ENCODE assay signal across 16 cellular contexts in genomic region chr9:95080961-95081658, GRCh38.
DNase-seq lines count a peak whose midpoint lies in the region; ATAC-seq and TF ChIP-seq lines count a peak whose summit lies in the region.
"Had no signal": no experiment of that assay in that cellular context is flagged by ENCODE, and none has a peak within 500 bp of the region (broad histone marks: within the 10 kb centered on the region; RNA-seq: fewer than 3 reads in every experiment).

No MANE protein-coding gene starts in this region.

- H3K4me1 ChIP-seq in cardiac muscle cell (ENCODE audit: low read depth) = peaks cover 32% of the 10 kb centered on the region

- peaks cover 29% of the 10 kb centered on the region for H3K36me3 ChIP-seq in cardiac muscle cell

- ATAC-seq in Right ventricle myocardium inferior (no peak), HG03159 (IDR thresholded peaks at IDR 0.05; ENCODE audit: unreplicated experiment) (no peak), HG03175 (IDR thresholded peaks at IDR 0.05; ENCODE audit: unreplicated experiment) (no peak)
- ATAC-seq in effector memory CD8-positive, alpha-beta T cell (replicated peaks) = no peak
- ATAC-seq: right cardiac atrium had no signal

- peaks cover 28% of the 10 kb centered on the region for H3K36me3 Mint-ChIP-seq in progenitor cell of endocrine pancreas (ENCODE audit: insufficient read depth)
- peaks cover 3% of the 10 kb centered on the region for H3K36me3 Mint-ChIP-seq in effector memory CD8-positive, alpha-beta T cell (ENCODE audit: insufficient read depth)

- peaks cover 30% of the 10 kb centered on the region for H3K4me1 Mint-ChIP-seq in progenitor cell of endocrine pancreas (ENCODE audit: low read depth)
- H3K4me1 Mint-ChIP-seq in effector memory CD8-positive, alpha-beta T cell (ENCODE audit: low read depth in 2 of 2) = no peaks in the 10 kb centered on the region

- no peaks in the 10 kb centered on the region for H3K27me3 ChIP-seq in cardiac muscle cell
- H3K27me3 ChIP-seq: suprapubic skin had no signal

- peak overlapping the region; percentile 74 for H3K27ac Mint-ChIP-seq in progenitor cell of endocrine pancreas
- H3K27ac Mint-ChIP-seq in effector memory CD8-positive, alpha-beta T cell = no peak overlapping the region

- TF ChIP-seq CTCF in cardiac muscle cell (IDR thresholded peaks at IDR 0.05; ENCODE audit: low read depth, low read length) (no peak), progenitor cell of endocrine pancreas (IDR thresholded peaks at IDR 0.05; ENCODE audit: unreplicated experiment) (no peak)

- H3K9me3 Mint-ChIP-seq in progenitor cell of endocrine pancreas (ENCODE audit: low read depth) = no peaks in the 10 kb centered on the region
- H3K9me3 Mint-ChIP-seq in effector memory CD8-positive, alpha-beta T cell = no peaks in the 10 kb centered on the region

- no peaks in the 10 kb centered on the region for H3K9me3 ChIP-seq in cardiac muscle cell (ENCODE audit: low read depth)
- H3K9me3 ChIP-seq: suprapubic skin had no signal

- no peak overlapping the region for H3K4me3 Mint-ChIP-seq in progenitor cell of endocrine pancreas (ENCODE audit: low read depth)
- H3K4me3 Mint-ChIP-seq in effector memory CD8-positive, alpha-beta T cell = no peak overlapping the region

- peak overlapping the region; percentile 43 for H3K27ac ChIP-seq in cardiac muscle cell

- no peak overlapping the region for H3K4me3 ChIP-seq in cardiac muscle cell
- H3K4me3 ChIP-seq: suprapubic skin had no signal

- intact Hi-C loops in Right ventricle myocardium inferior (cut with DNase I) = loop anchor here (5.0 kb wide), 1 partner anchor 34 kb away; no protein-coding TSS in a partner anchor

- DNase-seq in cardiac muscle cell (ENCODE audit: low read depth in 1 of 2, low spot score in 1 of 2) (no peak), Right ventricle myocardium inferior (ENCODE audit: missing footprints) (no peak), hippocampal formation (lab: John Stamatoyannopoulos, UW) (peak; percentile 84 to 91), progenitor cell of endocrine pancreas (ENCODE audit: low spot score, unreplicated experiment) (no peak), glomerular visceral epithelial cell (ENCODE audit: extremely low spot score) (no peak)
- DNase-seq in effector memory CD8-positive, alpha-beta T cell = no peak
- DNase-seq: activated CD4-positive, CD25-positive, alpha-beta regulatory T cell; amniotic stem cell; DMS 273 treated with DMSO at 0.1 percent for 48 hours; effector CD8-positive, alpha-beta T cell; mammary epithelial cell; NCI-H2107 had no signal

- no peaks in the 10 kb centered on the region for H3K27me3 Mint-ChIP-seq in progenitor cell of endocrine pancreas
- no peaks in the 10 kb centered on the region for H3K27me3 Mint-ChIP-seq in effector memory CD8-positive, alpha-beta T cell

Comparison
In these comparisons a context has a peak if more than half of its experiments do, and no peak if none do; other contexts are left out.
1. DNase-seq: peak in hippocampal formation (2 of 2); none in cardiac muscle cell (0 of 2), Right ventricle myocardium inferior (single experiment), progenitor cell of endocrine pancreas (single experiment), glomerular visceral epithelial cell (single experiment) and effector memory CD8-positive, alpha-beta T cell (0 of 3).